In the genomic region with DNA sequence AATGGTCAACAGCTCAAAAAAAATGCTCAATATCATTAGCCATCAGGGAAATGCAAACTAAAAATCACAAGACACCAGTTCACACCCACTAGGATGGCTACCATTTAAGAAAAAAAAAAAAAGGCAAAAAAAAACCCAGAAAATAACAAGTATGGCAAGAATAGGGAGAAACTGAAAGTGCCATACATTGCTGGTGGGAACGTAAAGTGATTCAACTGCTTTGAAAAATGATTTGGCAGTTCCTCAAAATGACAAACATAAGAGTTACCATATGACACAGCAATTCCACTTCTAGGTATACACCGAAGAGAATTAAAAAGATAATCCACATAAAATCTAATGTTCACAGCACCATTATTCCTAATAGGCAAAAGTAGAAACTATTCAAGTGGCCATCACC, we compare ENCODE assay signal across 13 cellular contexts. TPM values are rescaled to one million over a fixed set of nuclear protein-coding genes. Genes with fewer than 3 reads are reported as not detected.
DNase-seq lines count a peak whose midpoint lies in the region; ATAC-seq, FAIRE-seq and TF ChIP-seq lines count a peak whose summit lies in the region.
"Had no signal": no experiment of that assay in that cellular context is flagged by ENCODE, and none has a peak within 500 bp of the region (broad histone marks: within the 10 kb centered on the region; RNA-seq: fewer than 3 reads in every experiment).

No MANE protein-coding gene starts in this region.

- TF ChIP-seq CTCF in GM12878 (IDR thresholded peaks at IDR 0.05 in 2 of 3, conservative IDR thresholded peaks at IDR 0.05 in 1 of 3; ENCODE audit: control insufficient read depth in 2 of 3, extremely low read depth in 1 of 3, insufficient read depth in 1 of 3, low read depth in 3 of 3, low read length in 3 of 3) (no peak), PC-3 (conservative IDR thresholded peaks at IDR 0.05; ENCODE audit: low read depth, low read length) (no peak)

- H4K20me1 ChIP-seq in GM12878 (ENCODE audit: control insufficient read depth, insufficient read depth) (no peaks in the 10 kb centered on the region), PC-3 (ENCODE audit: low read length) (no peaks in the 10 kb centered on the region)

- H3K9ac ChIP-seq in GM12878 (ENCODE audit: control insufficient read depth, insufficient read depth, low read length) (no peak overlapping the region), PC-3 (ENCODE audit: low read length) (no peak overlapping the region)
- H3K9ac ChIP-seq: parathyroid adenoma had no signal

- CTCF ChIA-PET in GM12878 (lab: Yijun Ruan, JAX) = interaction anchor here (0.6 to 3.0 kb wide), 4 partner anchors 10 to 272 kb away, joined by 3 to 11 read pairs (median 4); no protein-coding TSS in a partner anchor
- CTCF ChIA-PET in PC-3 (lab: Charles Lee) = no interaction called here

- BruUV-seq in GM12878 (replicated peaks; lab: Mats Ljungman, UMichigan) (no TSS peak), PC-3 (replicated peaks; lab: Mats Ljungman, UMichigan) (no TSS peak)

- H3K9me2 ChIP-seq in PC-3 (replicated peaks; ENCODE audit: low read length) = no peaks in the 10 kb centered on the region

- H3K36me3 ChIP-seq in GM12878 (ENCODE audit: control insufficient read depth in 2 of 2, insufficient read depth in 2 of 2, low read length in 1 of 2) = peaks cover 2 to 28% of the 10 kb centered on the region in 2 experiments; a peak in 3 of 4 replicates
- H3K36me3 ChIP-seq in PC-3 (ENCODE audit: low read depth, low read length) = peaks cover 10% of the 10 kb centered on the region

- FAIRE-seq in GM12878 (lab: Jason Lieb, UNC) = peak; percentile 81
- FAIRE-seq: G401.6 had no signal

- TF ChIP-seq POLR2A in GM12878 (IDR thresholded peaks at IDR 0.05; ENCODE audit: low read depth, low read length) = no peak

- H3K9me3 ChIP-seq in GM12878 (replicated peaks; ENCODE audit: control insufficient read depth, insufficient read depth, low read length) (no peaks in the 10 kb centered on the region), PC-3 (ENCODE audit: low read length) (no peaks in the 10 kb centered on the region)
- H3K9me3 ChIP-seq: left ventricle myocardium inferior, transverse colon had no signal

- POLR2A ChIA-PET in GM12878 (lab: Charles Lee) (interaction anchor here (0.7 to 1.4 kb wide), 2 partner anchors 32 to 226 kb away, joined by 3 read pairs; no protein-coding TSS in a partner anchor), PC-3 (lab: Charles Lee; ENCODE audit: unreplicated experiment) (no interaction called here)

- peak; percentile 69 for ATAC-seq in GM18868 (IDR thresholded peaks at IDR 0.05; ENCODE audit: unreplicated experiment)
- ATAC-seq in GM12878 = peak; percentile 90
- no peak for ATAC-seq in HG02588 (IDR thresholded peaks at IDR 0.05; ENCODE audit: unreplicated experiment)
- ATAC-seq in PC-3 = no peak

- WGBS in GM12878 (ENCODE audit: insufficient coverage, insufficient replicate concordance, low lambda C conversion rate, missing lambda C conversion rate) = 24% methylated on average over 2 of the region's 2 CpGs

- peaks cover 17 to 25% (median 18%) of the 10 kb centered on the region in 3 donors for H3K4me1 Mint-ChIP-seq in IgD-negative memory B cell

- no peaks in the 10 kb centered on the region for H3K9me3 Mint-ChIP-seq in IgD-negative memory B cell

- RAD21 ChIA-PET in GM12878 (lab: Charles Lee; ENCODE audit: unreplicated experiment) = interaction anchor here (0.8 to 1.0 kb wide), 3 partner anchors 21 to 199 kb away, joined by 3 to 4 read pairs (median 3); no protein-coding TSS in a partner anchor

- H3K4me2 ChIP-seq in GM12878 (ENCODE audit: control insufficient read depth, insufficient read depth) = no peak overlapping the region
- no peak overlapping the region for H3K4me2 ChIP-seq in PC-3 (ENCODE audit: low read length)

- H3K27ac ChIP-seq in GM12878 (ENCODE audit: control insufficient read depth, insufficient read depth) (no peak overlapping the region), PC-3 (ENCODE audit: low read length) (no peak overlapping the region)
- H3K27ac ChIP-seq: left ventricle myocardium inferior, parathyroid adenoma, transverse colon had no signal

- peaks cover 2% of the 10 kb centered on the region; the same call in 1 of the 2 replicates for H3K4me1 ChIP-seq in GM12878 (ENCODE audit: control insufficient read depth, insufficient read depth, low read length)
- H3K4me1 ChIP-seq in PC-3 (ENCODE audit: insufficient read depth, low read length) = no peaks in the 10 kb centered on the region
- H3K4me1 ChIP-seq: left ventricle myocardium inferior, parathyroid adenoma had no signal

- H3F3A ChIP-seq in PC-3 (ENCODE audit: low read length, unreplicated experiment) = no peaks in the 10 kb centered on the region

- peak overlapping the region in 1 of 4 donors; percentile 26 for H3K4me3 Mint-ChIP-seq in IgD-negative memory B cell

- peak in 1 of 2 experiments; percentile 43; a peak in 1 of 4 replicates for TF ChIP-seq EP300 in GM12878 (IDR thresholded peaks at IDR 0.05; ENCODE audit: borderline replicate concordance in 1 of 2, control insufficient read depth in 1 of 2, low read depth in 2 of 2, low read length in 2 of 2)

- DNase-seq in AML-193 (lab: John Stamatoyannopoulos, UW) (peak; percentile 6 to 29), GM12878 (ENCODE audit: low read depth, low spot score) (peak; percentile 55), NCI-H1092 (lab: John Stamatoyannopoulos, UW) (no peak), PC-3 (no peak)
- DNase-seq in activated CD8-positive, alpha-beta memory T cell treated with anti-CD3 and anti-CD28 coated beads, Interleukin-2, amount 50 U/mL, for 48 hours = no peak
- DNase-seq: caudate nucleus, left ventricle myocardium inferior, transverse colon had no signal

- H3K36me3 Mint-ChIP-seq in IgD-negative memory B cell = peaks cover 15% of the 10 kb centered on the region

- peak overlapping the region in 2 of 3 donors; percentile 12 to 37 for H3K27ac Mint-ChIP-seq in IgD-negative memory B cell

- intact Hi-C loops in GM12878 (cut with micrococcal nuclease; ENCODE audit: unreplicated experiment) = no loop called here
- intact Hi-C loops in PC-3 (cut with micrococcal nuclease) = no loop called here

- in situ Hi-C loops in GM12878 (cut with MboI) = no loop called here

- H3K4me3 ChIP-seq in GM12878 (no peak overlapping the region), PC-3 (ENCODE audit: low read length) (no peak overlapping the region)
- H3K4me3 ChIP-seq: left ventricle myocardium inferior, transverse colon had no signal

- H3K27me3 ChIP-seq in GM12878 (replicated peaks in 1 of 2; ENCODE audit: control insufficient read depth in 2 of 2, insufficient read depth in 2 of 2, low read length in 1 of 2) (no peaks in the 10 kb centered on the region), PC-3 (ENCODE audit: low read length) (no peaks in the 10 kb centered on the region)
- H3K27me3 ChIP-seq: transverse colon had no signal

- SMC1A ChIA-PET in GM12878 (lab: Charles Lee; ENCODE audit: uncharacterized antibody, unreplicated experiment) = interaction anchor here (1.0 to 2.1 kb wide), 7 partner anchors 9 to 279 kb away, joined by 3 to 12 read pairs (median 3); no protein-coding TSS in a partner anchor

- no peak overlapping the region for H2AFZ ChIP-seq in GM12878 (ENCODE audit: control insufficient read depth, low read depth, low read length)
- H2AFZ ChIP-seq in PC-3 (ENCODE audit: low read length) = no peak overlapping the region
- H2AFZ ChIP-seq: parathyroid adenoma had no signal

- H3K27me3 Mint-ChIP-seq in IgD-negative memory B cell = no peaks in the 10 kb centered on the region

- peaks cover 3% of the 10 kb centered on the region for H3K79me2 ChIP-seq in GM12878 (ENCODE audit: control insufficient read depth, insufficient read depth, low read length)
- H3K79me2 ChIP-seq in PC-3 (ENCODE audit: low read length) = no peaks in the 10 kb centered on the region
- H3K79me2 ChIP-seq: parathyroid adenoma had no signal

- TF ChIP-seq RAD21 in GM12878 (IDR thresholded peaks at IDR 0.05; ENCODE audit: insufficient read depth, low read depth, low read length) = no peak

TF ChIP-seq in GM12878, 131 proteins besides CTCF, POLR2A, EP300 and RAD21 (continues in another document):
- TF ChIP-seq, protein P1, sequence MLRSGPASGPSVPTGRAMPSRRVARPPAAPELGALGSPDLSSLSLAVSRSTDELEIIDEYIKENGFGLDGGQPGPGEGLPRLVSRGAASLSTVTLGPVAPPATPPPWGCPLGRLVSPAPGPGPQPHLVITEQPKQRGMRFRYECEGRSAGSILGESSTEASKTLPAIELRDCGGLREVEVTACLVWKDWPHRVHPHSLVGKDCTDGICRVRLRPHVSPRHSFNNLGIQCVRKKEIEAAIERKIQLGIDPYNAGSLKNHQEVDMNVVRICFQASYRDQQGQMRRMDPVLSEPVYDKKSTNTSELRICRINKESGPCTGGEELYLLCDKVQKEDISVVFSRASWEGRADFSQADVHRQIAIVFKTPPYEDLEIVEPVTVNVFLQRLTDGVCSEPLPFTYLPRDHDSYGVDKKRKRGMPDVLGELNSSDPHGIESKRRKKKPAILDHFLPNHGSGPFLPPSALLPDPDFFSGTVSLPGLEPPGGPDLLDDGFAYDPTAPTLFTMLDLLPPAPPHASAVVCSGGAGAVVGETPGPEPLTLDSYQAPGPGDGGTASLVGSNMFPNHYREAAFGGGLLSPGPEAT (IDR thresholded peaks at IDR 0.05; ENCODE audit: low read depth) = peak; percentile 79

RNA-seq across cellular contexts. Expression of gene PICALM, which starts 47.5 kb away (rescaled TPM):
- polyA plus RNA-seq in IgD-negative memory B cell (15.2 TPM), GM12878 (2011; rRNA removed) (150 and 163 TPM in 2 replicates), GM12878 (2014; fragmentation: Illumina TruSeq; extraction: Trizol) (70.1 and 95.0 TPM in 2 replicates), GM12878 (2014; fragmentation: Nextera tagmentation; extraction: Ambion mirVana) (10 to 100 TPM in 1 of 2 experiments, 1 to 10 TPM in 1; 4.3 to 10.4 TPM), GM12878 (2014; rRNA removed) (37.2 and 43.1 TPM in 2 replicates), GM12878 (2016; fragmentation: Nextera tagmentation; extraction: Ambion mirVana) (10 to 100 TPM; 12.8 to 15.0 TPM)
- 532 and 561 TPM in 2 replicates for total RNA-seq in GM12878 (2013; cell fraction: nucleolus; rRNA removed)
- total RNA-seq in GM12878 (2014; rRNA removed) (78.9 and 86.8 TPM in 2 replicates), GM12878 (2014; rRNA removed; fragmentation: Illumina TruSeq; extraction: Trizol) (69.1 and 70.3 TPM in 2 replicates), GM12878 (2021) (41.0 and 46.5 TPM in 2 replicates), PC-3 (2014; rRNA removed) (53.0 and 59.3 TPM in 2 replicates)
- 18.2 TPM for polyA plus RNA-seq in GM12878 (2011; ENCODE audit: low read depth)
- 68.3 and 91.4 TPM in 2 replicates for polyA plus RNA-seq in GM12878 (2011; cell fraction: cytosol; rRNA removed)
- 115 and 124 TPM in 2 replicates for polyA plus RNA-seq in GM12878 (2011; cell fraction: nucleus; rRNA removed)
- 27.2 and 31.0 TPM in 2 replicates for polyA plus RNA-seq in GM12878 (2012)
- polyA minus RNA-seq in GM12878 (2011; rRNA and poly(A)+ RNA removed) = 254 and 304 TPM in 2 replicates
- polyA minus RNA-seq in GM12878 (2011; cell fraction: cytosol; rRNA and poly(A)+ RNA removed) = 78.4 and 84.7 TPM in 2 replicates
- polyA minus RNA-seq in GM12878 (2011; cell fraction: nucleus; rRNA and poly(A)+ RNA removed) = 156 and 277 TPM in 2 replicates

Comparison
In these comparisons a context has a peak if more than half of its experiments do, and no peak if none do; other contexts are left out.
1. DNase-seq: peak in AML-193 (2 of 2) and GM12878 (single experiment); none in NCI-H1092 (single experiment), PC-3 (single experiment) and activated CD8-positive, alpha-beta memory T cell treated with anti-CD3 and anti-CD28 coated beads, Interleukin-2, amount 50 U/mL, for 48 hours (single experiment).
2. ATAC-seq: peak in GM18868 (single experiment) and GM12878 (single experiment); none in HG02588 (single experiment) and PC-3 (single experiment).